18 cellular contexts compared by ENCODE assay signal in the genomic region with DNA sequence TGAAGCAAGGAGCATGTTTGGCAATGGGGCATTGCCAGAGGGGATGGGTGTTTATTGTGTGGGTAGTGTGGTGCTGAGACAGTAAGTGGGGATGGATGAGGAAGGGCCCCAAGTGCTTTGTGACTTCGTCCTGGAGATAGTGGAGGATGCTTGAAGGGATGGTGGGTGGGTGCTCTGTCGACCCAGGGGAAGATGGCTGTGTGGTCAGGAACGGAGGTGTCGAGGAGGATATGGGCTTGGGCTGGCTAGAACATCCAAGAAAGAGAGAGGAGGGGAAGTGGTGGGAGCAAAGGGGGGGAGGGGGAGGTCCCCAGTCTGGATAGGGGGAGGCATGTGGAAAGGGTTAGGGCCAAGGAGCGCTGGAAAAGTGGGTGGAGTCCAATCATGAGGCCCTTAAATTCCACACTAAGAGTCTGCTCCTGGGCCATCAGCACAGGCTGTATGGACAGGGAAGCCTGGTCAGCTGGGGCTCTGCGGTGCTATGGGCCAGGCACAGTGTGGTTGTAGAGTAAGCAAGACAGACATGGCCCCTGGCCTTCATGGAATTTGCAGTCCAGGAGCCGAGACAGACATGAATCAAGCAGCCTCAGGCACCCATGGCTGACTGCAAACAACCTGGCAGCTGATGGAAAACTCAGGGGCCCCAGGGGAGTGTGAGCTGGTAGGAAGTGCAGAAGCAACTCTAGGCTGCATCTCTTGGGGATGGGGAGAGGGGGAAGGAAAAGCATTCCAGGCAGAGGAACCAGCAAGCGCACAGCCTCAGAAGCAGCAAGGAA. TPM values are rescaled to one million over a fixed set of nuclear protein-coding genes. Genes with fewer than 3 reads are reported as not detected.
DNase-seq lines count a peak whose midpoint lies in the region; ATAC-seq and TF ChIP-seq lines count a peak whose summit lies in the region.
"Had no signal": no experiment of that assay in that cellular context is flagged by ENCODE, and none has a peak within 500 bp of the region (broad histone marks: within the 10 kb centered on the region; RNA-seq: fewer than 3 reads in every experiment).

No MANE protein-coding gene starts in this region.

- no peaks in the 10 kb centered on the region for H3K27me3 Mint-ChIP-seq in activated naive CD8-positive, alpha-beta T cell treated with anti-CD3 and anti-CD28 coated beads, Interleukin-2, amount 50 U/mL, for 24 hours
- H3K27me3 Mint-ChIP-seq: stimulated activated naive CD8-positive, alpha-beta T cell treated with anti-CD3 and anti-CD28 coated beads, Interleukin-15, Interleukin-2, amounts not matched to agents 100 ng/mL and 50 ng/mL, for 24 hours had no signal

- TF ChIP-seq CTCF in choroid plexus epithelial cell (conservative IDR thresholded peaks at IDR 0.05; ENCODE audit: low read depth, low read length): no peak

- DNase-seq in NCI-H1436 (lab: John Stamatoyannopoulos, UW) (peak; percentile 26), NCI-H1436 treated with DMSO at 0.1 percent for 48 hours (lab: John Stamatoyannopoulos, UW) (no peak), NCI-H510A treated with DMSO at 0.1 percent for 48 hours (lab: John Stamatoyannopoulos, UW) (peak; percentile 78), choroid plexus epithelial cell (ENCODE audit: low read depth) (peak; percentile 40), posterior vena cava (ENCODE audit: low spot score) (peak; percentile 71), NCI-H524 (lab: John Stamatoyannopoulos, UW) (no peak), NCI-H1048 (lab: John Stamatoyannopoulos, UW) (no peak)
- DNase-seq in activated naive CD8-positive, alpha-beta T cell treated with anti-CD3 and anti-CD28 coated beads, Interleukin-2, amount 50 U/mL, for 24 hours: no peak
- DNase-seq: activated CD4-positive, CD25-positive, alpha-beta regulatory T cell; activated naive CD4-positive, alpha-beta T cell treated with Interleukin-2 at 50 U/mL for 16 hours; Calu3; gastrocnemius medialis; GOT3; ovary had no signal

- H3K9me3 Mint-ChIP-seq in activated naive CD8-positive, alpha-beta T cell treated with anti-CD3 and anti-CD28 coated beads, Interleukin-2, amount 50 U/mL, for 24 hours: no peaks in the 10 kb centered on the region
- H3K9me3 Mint-ChIP-seq: stimulated activated naive CD8-positive, alpha-beta T cell treated with anti-CD3 and anti-CD28 coated beads, Interleukin-15, Interleukin-2, amounts not matched to agents 100 ng/mL and 50 ng/mL, for 24 hours had no signal

- ATAC-seq in activated naive CD8-positive, alpha-beta T cell treated with anti-CD3 and anti-CD28 coated beads, Interleukin-2, amount 50 U/mL, for 24 hours: no peak
- ATAC-seq: A549, gastrocnemius medialis, HepG2 had no signal

- H3K4me3 ChIP-seq in choroid plexus epithelial cell (ENCODE audit: low read depth, low read length): no peak overlapping the region
- H3K4me3 ChIP-seq: A549, gastrocnemius medialis, ovary had no signal

- no peaks in the 10 kb centered on the region for H3K4me1 Mint-ChIP-seq in activated naive CD8-positive, alpha-beta T cell treated with anti-CD3 and anti-CD28 coated beads, Interleukin-2, amount 50 U/mL, for 24 hours

- no peak overlapping the region for H3K4me3 Mint-ChIP-seq in activated naive CD8-positive, alpha-beta T cell treated with anti-CD3 and anti-CD28 coated beads, Interleukin-2, amount 50 U/mL, for 24 hours
- H3K4me3 Mint-ChIP-seq: stimulated activated naive CD8-positive, alpha-beta T cell treated with anti-CD3 and anti-CD28 coated beads, Interleukin-15, Interleukin-2, amounts not matched to agents 100 ng/mL and 50 ng/mL, for 24 hours had no signal

- H3K36me3 Mint-ChIP-seq in activated naive CD8-positive, alpha-beta T cell treated with anti-CD3 and anti-CD28 coated beads, Interleukin-2, amount 50 U/mL, for 24 hours (ENCODE audit: low read depth): no peaks in the 10 kb centered on the region

- H3K27ac Mint-ChIP-seq in activated naive CD8-positive, alpha-beta T cell treated with anti-CD3 and anti-CD28 coated beads, Interleukin-2, amount 50 U/mL, for 24 hours: no peak overlapping the region
- H3K27ac Mint-ChIP-seq: stimulated activated naive CD8-positive, alpha-beta T cell treated with anti-CD3 and anti-CD28 coated beads, Interleukin-15, Interleukin-2, amounts not matched to agents 100 ng/mL and 50 ng/mL, for 24 hours had no signal

- intact Hi-C loops in posterior vena cava (cut with DNase I): no loop called here

RNA-seq across cellular contexts. Expression of a gene that starts 36.3 kb away (rescaled TPM):
- not detected for total RNA-seq in posterior vena cava
- total RNA-seq: gastrocnemius medialis, HepG2, mononuclear cell had no signal

Comparison
In these comparisons a context has a peak if more than half of its experiments do, and no peak if none do; other contexts are left out.
1. DNase-seq: peak in NCI-H1436 (single experiment), NCI-H510A treated with DMSO at 0.1 percent for 48 hours (single experiment), choroid plexus epithelial cell (single experiment) and posterior vena cava (single experiment); none in NCI-H1436 treated with DMSO at 0.1 percent for 48 hours (single experiment), NCI-H524 (0 of 2), activated naive CD8-positive, alpha-beta T cell treated with anti-CD3 and anti-CD28 coated beads, Interleukin-2, amount 50 U/mL, for 24 hours (single experiment) and NCI-H1048 (single experiment).